In genomic region chr1:44664730-44665370, GRCh38 we compare ENCODE assay signal across 14 cellular contexts. TPM values are rescaled to one million over a fixed set of nuclear protein-coding genes. Genes with fewer than 3 reads are reported as not detected.
DNase-seq lines count a peak whose midpoint lies in the region; TF ChIP-seq lines count a peak whose summit lies in the region.
"Had no signal": no experiment of that assay in that cellular context is flagged by ENCODE, and none has a peak within 500 bp of the region (broad histone marks: within the 10 kb centered on the region; RNA-seq: fewer than 3 reads in every experiment).

No MANE protein-coding gene starts in this region.

- H3K27me3 Mint-ChIP-seq in activated naive CD8-positive, alpha-beta T cell, result no peaks in the 10 kb centered on the region

- no peaks in the 10 kb centered on the region for H3K27me3 ChIP-seq in OCI-LY3 (ENCODE audit: low read depth, low read length)
- H3K27me3 ChIP-seq in thyroid gland, result no peaks in the 10 kb centered on the region
- H3K27me3 ChIP-seq: colonic mucosa had no signal

- TF ChIP-seq CTCF in GM12864 (IDR thresholded peaks at IDR 0.05; ENCODE audit: low read depth, low read length, missing control alignments), result no peak
- TF ChIP-seq CTCF in OCI-LY3 (IDR thresholded peaks at IDR 0.05; ENCODE audit: low read depth, low read length), result no peak
- TF ChIP-seq CTCF in lower leg skin (IDR thresholded peaks at IDR 0.05), result no peak
- TF ChIP-seq CTCF in thyroid gland (IDR thresholded peaks at IDR 0.05), result no peak

- no peaks in the 10 kb centered on the region for H4K20me1 ChIP-seq in OCI-LY3 (ENCODE audit: insufficient read depth, low read length)

- no peaks in the 10 kb centered on the region for H3K79me2 ChIP-seq in OCI-LY3 (ENCODE audit: low read length)

- WGBS in lower leg skin, 2 donors, result 83 to 88% methylated on average over 12 of the region's 12 CpGs
- 92 to 93% methylated on average over 12 of the region's 12 CpGs for WGBS in thyroid gland, 2 donors

- H3K4me1 Mint-ChIP-seq in activated naive CD8-positive, alpha-beta T cell (ENCODE audit: low read depth), result peaks cover 19% of the 10 kb centered on the region
- H3K4me1 Mint-ChIP-seq: mesothelial cell of epicardium had no signal

- H3K4me1 ChIP-seq in OCI-LY3 (ENCODE audit: low read length) (peaks cover 8% of the 10 kb centered on the region; the same call in 1 of the 2 replicates), thyroid gland (peaks cover 0 to 12% of the 10 kb centered on the region in 2 donors)
- H3K4me1 ChIP-seq: colonic mucosa had no signal

- DNase-seq in GM12864 (ENCODE audit: low read depth) (peak; percentile 12), NCI-H2107 (lab: John Stamatoyannopoulos, UW) (no peak), RPMI8226 (no peak), lower leg skin (ENCODE audit: low spot score in 2 of 2) (no peak), thyroid gland (no peak)
- DNase-seq in stimulated activated CD4-positive, alpha-beta T cell treated with anti-CD3 and anti-CD28 coated beads, Interleukin-4, amount 100 ng/mL, for 24 hours, result peak; percentile 51
- DNase-seq: colonic mucosa, HFFc6, NCI-H2171, PC-9 had no signal

- H2AFZ ChIP-seq in OCI-LY3 (ENCODE audit: low read depth, low read length), result peak overlapping the region; percentile 52
- H2AFZ ChIP-seq: PC-9 had no signal

- intact Hi-C loops in lower leg skin (cut with DNase I; ENCODE audit: low total_unique reads), result no loop called here
- intact Hi-C loops in thyroid gland (cut with DNase I), result no loop called here

- TF ChIP-seq POLR2A in lower leg skin (IDR thresholded peaks at IDR 0.05), result no peak
- TF ChIP-seq POLR2A in thyroid gland (IDR thresholded peaks at IDR 0.05), result no peak

- H3K27ac ChIP-seq in OCI-LY3 (ENCODE audit: low read length), result no peak overlapping the region
- no peak overlapping the region for H3K27ac ChIP-seq in thyroid gland
- H3K27ac ChIP-seq: colonic mucosa, PC-9 had no signal

- no peak overlapping the region for H3K4me3 ChIP-seq in GM12864 (ENCODE audit: low read depth, low read length)
- H3K4me3 ChIP-seq in OCI-LY3 (ENCODE audit: low read length), result peak overlapping the region; percentile 59
- H3K4me3 ChIP-seq in lower leg skin (ENCODE audit: low read depth, poor library complexity, severe bottlenecking), result no peak overlapping the region
- no peak overlapping the region for H3K4me3 ChIP-seq in thyroid gland (replicated peaks in 1 of 3)
- H3K4me3 ChIP-seq: colonic mucosa, PC-9 had no signal

- H3K36me3 Mint-ChIP-seq in activated naive CD8-positive, alpha-beta T cell, result no peaks in the 10 kb centered on the region
- H3K36me3 Mint-ChIP-seq: mesothelial cell of epicardium had no signal

- peak overlapping the region; percentile 64 for H3K27ac Mint-ChIP-seq in activated naive CD8-positive, alpha-beta T cell
- H3K27ac Mint-ChIP-seq: HFFc6, mesothelial cell of epicardium had no signal

- H3K4me3 Mint-ChIP-seq in activated naive CD8-positive, alpha-beta T cell, result peak overlapping the region; percentile 52
- H3K4me3 Mint-ChIP-seq: HFFc6, mesothelial cell of epicardium had no signal

- no peaks in the 10 kb centered on the region for H3K36me3 ChIP-seq in OCI-LY3 (replicated peaks; ENCODE audit: low read depth, low read length)
- no peaks in the 10 kb centered on the region for H3K36me3 ChIP-seq in thyroid gland
- H3K36me3 ChIP-seq: colonic mucosa had no signal

- no peak overlapping the region for H3K9ac ChIP-seq in OCI-LY3 (ENCODE audit: low read length)

- no peaks in the 10 kb centered on the region for H3K9me3 ChIP-seq in OCI-LY3 (ENCODE audit: insufficient read depth, low read length)
- no peaks in the 10 kb centered on the region for H3K9me3 ChIP-seq in thyroid gland
- H3K9me3 ChIP-seq: colonic mucosa had no signal

- H3K9me3 Mint-ChIP-seq in activated naive CD8-positive, alpha-beta T cell (ENCODE audit: low read depth), result no peaks in the 10 kb centered on the region
- H3K9me3 Mint-ChIP-seq: HFFc6, mesothelial cell of epicardium had no signal

- peak overlapping the region; percentile 69 for H3K4me2 ChIP-seq in OCI-LY3 (ENCODE audit: low read length)
- H3K4me2 ChIP-seq: PC-9 had no signal

RNA-seq across cellular contexts. Expression of gene TMEM53, which starts 9.4 kb away (rescaled TPM):
- total RNA-seq in lower leg skin (10 to 100 TPM in 2 of 4 donors, 1 to 10 TPM in 2; 5.2 to 23.4 (median 9.9) TPM), thyroid gland (10 to 100 TPM in 1 of 4 donors, 1 to 10 TPM in 3; 3.9 to 10.4 (median 8.0) TPM)

RNA-seq across cellular contexts. Expression of gene ARMH1, which starts 9.7 kb away (rescaled TPM):
- total RNA-seq in lower leg skin (1 to 10 TPM in 1 of 4 donors, not detected in 3; 2.7 TPM), thyroid gland (1 to 10 TPM in 2 of 4 donors, not detected in 2; 1.3 to 1.9 TPM)
- total RNA-seq: pulmonary artery endothelial cell had no signal

Comparison
In these comparisons a context has a peak if more than half of its experiments do, and no peak if none do; other contexts are left out.
1. DNase-seq: peak in GM12864 (single experiment) and stimulated activated CD4-positive, alpha-beta T cell treated with anti-CD3 and anti-CD28 coated beads, Interleukin-4, amount 100 ng/mL, for 24 hours (single experiment); none in NCI-H2107 (single experiment), RPMI8226 (single experiment), lower leg skin (0 of 2) and thyroid gland (0 of 2).